In the genomic region with DNA sequence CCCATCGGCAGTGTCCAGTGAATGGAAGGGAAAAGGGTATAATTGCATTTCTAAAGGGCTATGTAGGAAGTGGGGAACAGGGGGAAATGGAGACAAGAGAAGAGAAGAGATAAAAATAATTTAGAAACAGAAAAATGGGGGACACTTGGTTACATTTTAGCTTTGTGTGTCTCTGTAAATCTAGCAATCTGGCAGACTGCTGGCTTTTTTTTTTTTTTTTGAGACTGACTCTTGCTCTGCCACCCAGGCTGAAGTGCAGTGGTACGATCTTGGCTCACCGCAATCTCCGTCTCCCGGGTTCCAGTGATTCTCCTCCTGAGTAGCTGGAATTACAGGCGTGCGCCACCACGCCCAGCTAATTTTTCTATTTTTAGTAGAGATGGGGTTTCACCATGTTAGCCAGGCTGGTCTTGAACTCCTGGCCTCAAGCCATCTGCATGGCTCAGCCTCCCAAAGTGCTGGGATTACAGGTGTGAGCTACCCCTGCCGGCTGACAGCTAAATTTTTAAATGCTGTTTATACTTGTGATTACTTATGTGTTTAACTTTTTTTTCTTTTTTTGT, we compare ENCODE assay signal across 1 cellular context.
TF ChIP-seq lines count a peak whose summit lies in the region.

No MANE protein-coding gene starts in this region.

TF ChIP-seq in HepG2, 621 proteins besides CTCF, POLR2A, EP300 and RAD21 (continued from another document):
- TF ChIP-seq, protein P1, sequence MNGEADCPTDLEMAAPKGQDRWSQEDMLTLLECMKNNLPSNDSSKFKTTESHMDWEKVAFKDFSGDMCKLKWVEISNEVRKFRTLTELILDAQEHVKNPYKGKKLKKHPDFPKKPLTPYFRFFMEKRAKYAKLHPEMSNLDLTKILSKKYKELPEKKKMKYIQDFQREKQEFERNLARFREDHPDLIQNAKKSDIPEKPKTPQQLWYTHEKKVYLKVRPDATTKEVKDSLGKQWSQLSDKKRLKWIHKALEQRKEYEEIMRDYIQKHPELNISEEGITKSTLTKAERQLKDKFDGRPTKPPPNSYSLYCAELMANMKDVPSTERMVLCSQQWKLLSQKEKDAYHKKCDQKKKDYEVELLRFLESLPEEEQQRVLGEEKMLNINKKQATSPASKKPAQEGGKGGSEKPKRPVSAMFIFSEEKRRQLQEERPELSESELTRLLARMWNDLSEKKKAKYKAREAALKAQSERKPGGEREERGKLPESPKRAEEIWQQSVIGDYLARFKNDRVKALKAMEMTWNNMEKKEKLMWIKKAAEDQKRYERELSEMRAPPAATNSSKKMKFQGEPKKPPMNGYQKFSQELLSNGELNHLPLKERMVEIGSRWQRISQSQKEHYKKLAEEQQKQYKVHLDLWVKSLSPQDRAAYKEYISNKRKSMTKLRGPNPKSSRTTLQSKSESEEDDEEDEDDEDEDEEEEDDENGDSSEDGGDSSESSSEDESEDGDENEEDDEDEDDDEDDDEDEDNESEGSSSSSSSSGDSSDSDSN (CRISPR knock-in tag; IDR thresholded peaks at IDR 0.05): no peak
- no peak for TF ChIP-seq GATA4 (IDR thresholded peaks at IDR 0.05; ENCODE audit: borderline replicate concordance, low read depth)
- no peak for TF ChIP-seq RBAK (CRISPR knock-in tag; IDR thresholded peaks at IDR 0.05)
- no peak for TF ChIP-seq PHF8 (CRISPR knock-in tag; IDR thresholded peaks at IDR 0.05)
- no peak for TF ChIP-seq ZNF20 (CRISPR knock-in tag; IDR thresholded peaks at IDR 0.05)
- TF ChIP-seq, protein P2, sequence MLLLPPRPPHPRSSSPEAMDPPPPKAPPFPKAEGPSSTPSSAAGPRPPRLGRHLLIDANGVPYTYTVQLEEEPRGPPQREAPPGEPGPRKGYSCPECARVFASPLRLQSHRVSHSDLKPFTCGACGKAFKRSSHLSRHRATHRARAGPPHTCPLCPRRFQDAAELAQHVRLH (CRISPR knock-in tag; IDR thresholded peaks at IDR 0.05; ENCODE audit: borderline replicate concordance, low read depth): no peak
TF ChIP-seq in HepG2: peak in this region for 0.
